In genomic region chrX:20229155-20229554, GRCh38 we compare ENCODE assay signal across 26 cellular contexts.
"Had no signal": no experiment of that assay in that cellular context is flagged by ENCODE, and none has a peak within 500 bp of the region (broad histone marks: within the 10 kb centered on the region; RNA-seq: fewer than 3 reads in every experiment).

No MANE protein-coding gene starts in this region.

- H3K4me3 Mint-ChIP-seq: endodermal cell, mesothelial cell of epicardium had no signal

- DNase-seq: dermis blood vessel endothelial cell; dorsolateral prefrontal cortex; effector CD4-positive, alpha-beta T cell; effector memory CD4-positive, alpha-beta T cell; endodermal cell; erythroblast; esophagus squamous epithelium; foreskin fibroblast; foreskin melanocyte; gastrocnemius medialis; glutamatergic neuron; head of caudate nucleus; heart right ventricle; hippocampal formation; left cardiac atrium; left lung; left ventricle myocardium superior; lower lobe of right lung; mesenchymal stem cell; mucosa of descending colon; naive B cell had no signal

- FAIRE-seq: endometrium, islet of Langerhans, keratinocyte had no signal

- H3K9me3 Mint-ChIP-seq: naive B cell had no signal

- H3K4me1 Mint-ChIP-seq: mesothelial cell of epicardium had no signal

- H3K27me3 Mint-ChIP-seq: naive B cell had no signal

- ATAC-seq: esophagus mucosa, gastrocnemius medialis, heart right ventricle, left cardiac atrium, left lung, left ventricle myocardium superior, lower lobe of right lung, mucosa of descending colon had no signal

- H3K27ac Mint-ChIP-seq: endodermal cell, mesothelial cell of epicardium had no signal

- H3K9me3 ChIP-seq: esophagus squamous epithelium, gastrocnemius medialis, heart right ventricle, left lung, lower lobe of right lung, mucosa of descending colon had no signal
